In genomic region chr5:127029513-127030258, GRCh38 we compare ENCODE assay signal across 8 cellular contexts. TPM values are rescaled to one million over a fixed set of nuclear protein-coding genes. Genes with fewer than 3 reads are reported as not detected.
DNase-seq lines count a peak whose midpoint lies in the region; ATAC-seq and TF ChIP-seq lines count a peak whose summit lies in the region.

No MANE protein-coding gene starts in this region.

- no peaks in the 10 kb centered on the region for H3K36me3 ChIP-seq in HUES6 (ENCODE audit: control insufficient read depth, insufficient read depth, low read length)
- no peaks in the 10 kb centered on the region for H3K36me3 ChIP-seq in neural cell (ENCODE audit: insufficient read depth, low read length)
- no peaks in the 10 kb centered on the region for H3K36me3 ChIP-seq in uterus

- CTCF ChIA-PET in RWPE1 (lab: Yijun Ruan, JAX): interaction anchor here (0.6 to 1.2 kb wide), 10 partner anchors 15 to 354 kb away, joined by 3 to 6 read pairs (median 3); no protein-coding TSS in a partner anchor

- H3K27me3 ChIP-seq in HUES6 (ENCODE audit: control insufficient read depth, insufficient read depth, low read length) (peaks cover 35% of the 10 kb centered on the region), neural cell (ENCODE audit: insufficient read depth, low read depth, low read length) (peaks cover 37% of the 10 kb centered on the region), uterus (no peaks in the 10 kb centered on the region)

- TF ChIP-seq POLR2A in uterus (IDR thresholded peaks at IDR 0.05): no peak

- H3K27ac ChIP-seq in HUES6 (ENCODE audit: low read depth, low read length) (no peak overlapping the region), RWPE1 (peak overlapping the region; percentile 69), neural cell (ENCODE audit: low read length) (no peak overlapping the region), uterus (peak overlapping the region; percentile 89 to 91)

- no peaks in the 10 kb centered on the region for H3K79me2 ChIP-seq in neural cell (replicated peaks; ENCODE audit: insufficient read depth, low read length)

- TF ChIP-seq CTCF in RWPE1 (conservative IDR thresholded peaks at IDR 0.05; ENCODE audit: low read depth) (peak; percentile 68), fibroblast of villous mesenchyme (IDR thresholded peaks at IDR 0.05; ENCODE audit: insufficient read depth, low read depth, low read length) (peak; percentile 52), neural cell (IDR thresholded peaks at IDR 0.05; ENCODE audit: poor library complexity, severe bottlenecking) (peak; percentile 49), uterus (IDR thresholded peaks at IDR 0.05) (peak; percentile 22 to 56 (median 43))

- H3K4me1 ChIP-seq in HUES6 (ENCODE audit: control insufficient read depth, insufficient read depth, low read length) (peaks cover 24% of the 10 kb centered on the region), uterus (peaks cover 0 to 6% of the 10 kb centered on the region in 2 donors)

- no peaks in the 10 kb centered on the region for H3F3A ChIP-seq in neural cell (ENCODE audit: insufficient read depth, low read length, poor library complexity, severe bottlenecking)

- H4K20me1 ChIP-seq in neural cell (ENCODE audit: insufficient read depth): no peaks in the 10 kb centered on the region

- H3K9me3 ChIP-seq in HUES6 (ENCODE audit: control insufficient read depth, insufficient read depth, low read depth, low read length): no peaks in the 10 kb centered on the region
- no peaks in the 10 kb centered on the region for H3K9me3 ChIP-seq in neural cell (ENCODE audit: low read length)
- H3K9me3 ChIP-seq in uterus: no peaks in the 10 kb centered on the region

- DNase-seq in CD1c-positive myeloid dendritic cell (ENCODE audit: extremely low spot score): peak; percentile 54
- DNase-seq in RWPE1 (ENCODE audit: low spot score): peak; percentile 68
- peak; percentile 25 for DNase-seq in activated gamma-delta T cell treated with Interleukin-2 at 50 U/mL for 16 hours
- DNase-seq in fibroblast of villous mesenchyme (ENCODE audit: low read depth): peak; percentile 63
- peak; percentile 30 to 49 for DNase-seq in uterus

- H3K4me3 ChIP-seq in HUES6 (ENCODE audit: low read depth, low read length) (peak overlapping the region; percentile 99), fibroblast of villous mesenchyme (ENCODE audit: low read depth, low read length) (peak overlapping the region; percentile 91), neural cell (ENCODE audit: low read length) (peak overlapping the region; percentile 89), uterus (peak overlapping the region; percentile 59 to 84)

- peak overlapping the region; percentile 63 for H2AFZ ChIP-seq in neural cell (ENCODE audit: low read depth, low read length)

- intact Hi-C loops in uterus (cut with DNase I; ENCODE audit: low total_unique reads): no loop called here

- no peaks in the 10 kb centered on the region for H3K9me2 ChIP-seq in neural cell (ENCODE audit: insufficient read depth, low read length)

- H3K9ac ChIP-seq in HUES6 (ENCODE audit: low read length): peak overlapping the region; percentile 72
- peak overlapping the region; percentile 53 for H3K9ac ChIP-seq in neural cell (ENCODE audit: low read length)

- POLR2A ChIA-PET in RWPE1 (lab: Yijun Ruan, JAX; ENCODE audit: low non-redundant PET): interaction anchor here (0.5 kb wide), 1 partner anchor 89 kb away, joined by 3 read pairs; no protein-coding TSS in a partner anchor

- no peak for TF ChIP-seq RAD21 in neural cell (conservative IDR thresholded peaks at IDR 0.05)

- no peak for TF ChIP-seq EP300 in neural cell (conservative IDR thresholded peaks at IDR 0.05; ENCODE audit: poor library complexity, severe bottlenecking)

- peak; percentile 18 for ATAC-seq in GM19463 (IDR thresholded peaks at IDR 0.05; ENCODE audit: unreplicated experiment)

- H3K4me2 ChIP-seq in neural cell (ENCODE audit: low read length): peak overlapping the region; percentile 60

TF ChIP-seq in neural cell, 6 proteins besides CTCF, POLR2A, EP300 and RAD21:
- no peak for TF ChIP-seq TAF1 (IDR thresholded peaks at IDR 0.05; ENCODE audit: low read depth)
- TF ChIP-seq MXI1 (conservative IDR thresholded peaks at IDR 0.05; ENCODE audit: poor library complexity, severe bottlenecking): peak; percentile 22

RNA-seq across cellular contexts. Expression of gene MARCHF3, which starts 0.7 kb away (rescaled TPM):
- total RNA-seq in fibroblast of villous mesenchyme: 8.4 and 10.4 TPM in 2 replicates
- 1.1 and 3.9 TPM in 2 replicates for polyA plus RNA-seq in neural cell
- 3.6 and 6.1 TPM in 2 replicates for polyA minus RNA-seq in neural cell
- 10 to 100 TPM in 1 of 4 donors, 1 to 10 TPM in 3; 6.2 to 11.9 (median 8.1) TPM for total RNA-seq in uterus

RNA-seq across cellular contexts. Expression of gene C5orf63, which starts 43.6 kb away (rescaled TPM):
- 1.3 and 1.6 TPM in 2 replicates for total RNA-seq in fibroblast of villous mesenchyme
- not detected in 2 replicates for polyA plus RNA-seq in neural cell
- polyA minus RNA-seq in neural cell: not detected in 2 replicates
- total RNA-seq in uterus: 1 to 10 TPM in 3 of 4 donors, not detected in 1; 3.6 to 6.0 (median 4.8) TPM

Comparison
In these comparisons a context has a peak if more than half of its experiments do, and no peak if none do; other contexts are left out.
1. H3K27ac ChIP-seq: peak in RWPE1 (single experiment) and uterus (2 of 2); none in HUES6 (single experiment) and neural cell (single experiment).
2. Peak in every context shown above with its lines, with median percentiles within 50 percentile points of each other: DNase-seq, H3K4me3 ChIP-seq and CTCF ChIP-seq.